10 cellular contexts compared by ENCODE assay signal in the genomic region with DNA sequence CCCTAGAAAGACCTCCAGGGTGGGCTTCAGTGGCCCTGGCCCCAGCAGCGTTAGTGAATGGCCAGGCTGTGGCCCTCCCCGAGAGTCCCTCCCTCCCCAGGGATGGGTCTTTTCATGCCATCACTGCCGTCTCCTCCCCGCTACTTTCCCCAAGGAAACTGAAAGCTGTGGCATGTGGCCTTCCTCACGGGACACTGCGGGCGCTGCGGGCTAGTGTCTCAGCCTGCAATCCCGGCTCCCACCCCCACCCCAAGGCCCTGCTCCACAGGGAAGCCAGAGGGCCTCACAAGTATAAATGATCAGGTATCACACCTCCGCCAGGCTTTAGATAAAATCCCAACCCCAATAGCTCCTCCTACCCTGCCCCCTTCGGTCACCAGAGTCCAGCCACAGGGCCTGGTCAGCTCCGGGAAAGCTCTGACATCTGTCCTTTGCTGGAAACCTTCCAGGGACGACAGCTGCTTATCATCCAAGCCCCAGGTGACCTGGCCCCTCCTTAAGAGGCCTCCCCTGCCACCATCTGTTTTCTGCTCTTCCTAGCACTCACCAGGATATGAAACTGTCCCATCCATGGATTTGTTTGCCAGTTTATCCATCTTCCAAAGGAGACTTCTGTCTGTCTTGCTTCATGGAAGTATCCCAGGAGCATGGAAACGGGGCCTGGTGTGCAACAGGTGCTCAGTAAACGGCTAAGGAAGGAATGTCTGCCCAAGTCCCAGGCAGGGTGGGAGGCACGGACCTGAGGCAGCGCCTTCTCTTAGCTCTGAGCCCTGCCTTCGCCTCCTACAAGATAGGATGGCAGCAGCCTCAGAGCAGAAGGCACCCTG. TPM values are rescaled to one million over a fixed set of nuclear protein-coding genes. Genes with fewer than 3 reads are reported as not detected.
DNase-seq lines count a peak whose midpoint lies in the region; ATAC-seq, FAIRE-seq and TF ChIP-seq lines count a peak whose summit lies in the region.
"Had no signal": no experiment of that assay in that cellular context is flagged by ENCODE, and none has a peak within 500 bp of the region (broad histone marks: within the 10 kb centered on the region; RNA-seq: fewer than 3 reads in every experiment).

No MANE protein-coding gene starts in this region.

- H2AFZ ChIP-seq in K562 (ENCODE audit: low read depth, low read length): no peak overlapping the region

- peaks cover 56% of the 10 kb centered on the region for H4K20me1 ChIP-seq in K562 (replicated peaks; ENCODE audit: control insufficient read depth, insufficient read depth, low read length)

- BruUV-seq in K562 (replicated peaks; lab: Mats Ljungman, UMichigan): no TSS peak

- intact Hi-C loops in left ventricle myocardium inferior (cut with micrococcal nuclease) (no loop called here), Right ventricle myocardium superior (cut with DNase I) (no loop called here), K562 (cut with micrococcal nuclease) (loop anchor here (1.0 kb wide), 1 partner anchor 33 kb away; no protein-coding TSS in a partner anchor)

- POLR2A ChIA-PET in K562 (lab: Yijun Ruan, JAX): interaction anchor here (0.7 to 1.3 kb wide), 5 partner anchors 15 to 337 kb away, joined by 3 to 4 read pairs (median 4); no protein-coding TSS in a partner anchor

- no peak for TF ChIP-seq POLR2A in K562 (conservative IDR thresholded peaks at IDR 0.05)

- ATAC-seq in Right ventricle myocardium superior (ENCODE audit: poor library complexity) (no peak), K562 (peak; percentile 84), HG03520 (IDR thresholded peaks at IDR 0.05; ENCODE audit: unreplicated experiment) (no peak), GM21825 (IDR thresholded peaks at IDR 0.05; ENCODE audit: unreplicated experiment) (no peak), HG03045 (IDR thresholded peaks at IDR 0.05; ENCODE audit: unreplicated experiment) (no peak)
- ATAC-seq: T-helper 17 cell had no signal

- H3K9me3 ChIP-seq in left ventricle myocardium inferior (replicated peaks) (no peaks in the 10 kb centered on the region), K562 (replicated peaks; ENCODE audit: control insufficient read depth, insufficient read depth, low read depth, low read length) (no peaks in the 10 kb centered on the region), muscle layer of colon (ENCODE audit: low read length) (no peaks in the 10 kb centered on the region)
- H3K9me3 ChIP-seq: spleen had no signal

- H3K27me3 ChIP-seq in left ventricle myocardium inferior (ENCODE audit: low read depth) (no peaks in the 10 kb centered on the region), K562 (ENCODE audit: control insufficient read depth in 2 of 2, insufficient read depth in 2 of 2, low read length in 2 of 2) (no peaks in the 10 kb centered on the region), muscle layer of colon (ENCODE audit: control insufficient read depth in 1 of 2, insufficient read depth in 2 of 2, low read length in 2 of 2) (no peaks in the 10 kb centered on the region)
- H3K27me3 ChIP-seq: spleen had no signal

- peak; percentile 95 for FAIRE-seq in K562 (lab: Jason Lieb, UNC)

- H3K4me1 ChIP-seq in left ventricle myocardium inferior (peaks cover 100% of the 10 kb centered on the region), K562 (replicated peaks in 1 of 2; ENCODE audit: control insufficient read depth in 2 of 2, insufficient read depth in 2 of 2, low read length in 2 of 2) (peaks cover 26 to 85% of the 10 kb centered on the region in 2 experiments), muscle layer of colon (ENCODE audit: insufficient read depth, low read length) (peaks cover 100% of the 10 kb centered on the region)

- peak in 1 of 2 experiments; percentile 12; a peak in 1 of 4 replicates for TF ChIP-seq RAD21 in K562 (CRISPR knock-in tag; conservative IDR thresholded peaks at IDR 0.05 in 1 of 2, IDR thresholded peaks at IDR 0.05 in 1 of 2)

- H3K4me3 ChIP-seq in left ventricle myocardium inferior (no peak overlapping the region), K562 (no peak overlapping the region), muscle layer of colon (ENCODE audit: low read depth in 1 of 2, low read length in 2 of 2) (no peak overlapping the region)
- H3K4me3 ChIP-seq: spleen had no signal

- no peak for TF ChIP-seq CTCF in left ventricle myocardium inferior (IDR thresholded peaks at IDR 0.05; ENCODE audit: borderline replicate concordance)
- no peak; a peak in 1 of 6 replicates for TF ChIP-seq CTCF in K562 (IDR thresholded peaks at IDR 0.05 in 2 of 3, conservative IDR thresholded peaks at IDR 0.05 in 1 of 3; ENCODE audit: insufficient read depth in 2 of 3, low read depth in 1 of 3, low read length in 3 of 3)

- DNase-seq in left ventricle myocardium inferior (no peak), Right ventricle myocardium superior (no peak), K562 (ENCODE audit: extremely low read depth in 1 of 4, low spot score in 3 of 4) (peak; percentile 82 to 93 (median 84))
- DNase-seq in activated T-cell treated with anti-CD3 and anti-CD28 coated beads, Interleukin-2, amount 50 U/mL, for 48 hours: no peak
- DNase-seq: spleen, T-helper 17 cell had no signal

- in situ Hi-C loops in K562 (cut with MboI): no loop called here

- H3K9me1 ChIP-seq in K562 (ENCODE audit: control insufficient read depth, insufficient read depth, low read length): peaks cover 2% of the 10 kb centered on the region

- TF ChIP-seq EP300 in K562 (IDR thresholded peaks at IDR 0.05; ENCODE audit: low read length): peak; percentile 82

- peak overlapping the region; percentile 83 for H3K27ac ChIP-seq in left ventricle myocardium inferior (replicated peaks)
- no peak overlapping the region for H3K27ac ChIP-seq in K562 (ENCODE audit: extremely low read depth, low read depth, low read length)
- H3K27ac ChIP-seq in muscle layer of colon (ENCODE audit: low read depth, low read length): peak overlapping the region; percentile 95

- H3K4me2 ChIP-seq in K562 (ENCODE audit: insufficient read depth, low read length): peak overlapping the region; percentile 71

- peak overlapping the region in 1 of 2 experiments; percentile 68; a peak in 2 of 4 replicates for H3K9ac ChIP-seq in K562 (ENCODE audit: insufficient read depth in 1 of 2, low read depth in 2 of 2, low read length in 2 of 2)
- no peak overlapping the region for H3K9ac ChIP-seq in muscle layer of colon (ENCODE audit: low read length)

- H3K79me2 ChIP-seq in K562 (ENCODE audit: control insufficient read depth, insufficient read depth, low read length): 0 out of 3 replicates have a peak, but pooled peaks cover 7% of the 10 kb centered on the region

- CTCF ChIA-PET in K562 (lab: Yijun Ruan, JAX; ENCODE audit: low intra/inter-chr PET ratio): no interaction called here

- no peaks in the 10 kb centered on the region for H3K36me3 ChIP-seq in left ventricle myocardium inferior
- H3K36me3 ChIP-seq in K562 (ENCODE audit: control insufficient read depth, insufficient read depth, low read length): no peaks in the 10 kb centered on the region
- H3K36me3 ChIP-seq in muscle layer of colon (ENCODE audit: insufficient read depth, low read length): no peaks in the 10 kb centered on the region
- H3K36me3 ChIP-seq: spleen had no signal

- WGBS in K562 (ENCODE audit: insufficient coverage, low coverage, missing lambda C conversion rate): 10% methylated on average over 11 of the region's 18 CpGs

TF ChIP-seq in K562, 482 proteins besides CTCF, POLR2A, EP300 and RAD21 (continues in another document):
- no peak for TF ChIP-seq RFX5 (IDR thresholded peaks at IDR 0.05; ENCODE audit: low read depth, low read length)
- no peak for TF ChIP-seq HEY1 (CRISPR knock-in tag; IDR thresholded peaks at IDR 0.05; ENCODE audit: borderline replicate concordance)
- no peak for TF ChIP-seq FUS (optimal IDR thresholded peaks at IDR 0.05; ENCODE audit: low read depth, low read length)
- TF ChIP-seq SMAD2 (IDR thresholded peaks at IDR 0.05; ENCODE audit: low read depth, low read length): no peak
- TF ChIP-seq BRD9 (IDR thresholded peaks at IDR 0.05; ENCODE audit: low read depth, partially characterized antibody): no peak
- TF ChIP-seq POLR2B (IDR thresholded peaks at IDR 0.05; ENCODE audit: low read depth, partially characterized antibody): no peak
- TF ChIP-seq CAMTA2 (CRISPR knock-in tag; conservative IDR thresholded peaks at IDR 0.05): no peak
- TF ChIP-seq HMGXB4 (CRISPR knock-in tag; IDR thresholded peaks at IDR 0.05): no peak

RNA-seq across cellular contexts. Expression of gene CCDC85C, which starts 31.6 kb away (rescaled TPM):
- 41.0 TPM for total RNA-seq in left ventricle myocardium inferior
- 46.6 TPM for total RNA-seq in Right ventricle myocardium superior
- total RNA-seq in K562 (2011; cell fraction: chromatin; rRNA removed; ENCODE audit: low replicate concordance): 5.9 and 10.4 TPM in 2 replicates
- 5.2 and 5.5 TPM in 2 replicates for total RNA-seq in K562 (2011; cell fraction: nucleolus; rRNA removed)
- 5.1 and 5.3 TPM in 2 replicates for total RNA-seq in K562 (2011; cell fraction: nucleoplasm; rRNA removed)
- total RNA-seq in K562 (2014; rRNA removed): 6.3 and 13.5 TPM in 2 replicates
- 3.7 and 5.2 TPM in 2 replicates for total RNA-seq in K562 (2014; rRNA removed; fragmentation: Illumina TruSeq; extraction: Trizol)
- 7.0 and 7.2 TPM in 2 replicates for total RNA-seq in K562 (2015; rRNA removed; fragmentation: Illumina TruSeq; extraction: Trizol)
- 22.0 and 22.7 TPM in 2 replicates for total RNA-seq in K562 (2021)
- polyA plus RNA-seq in K562 (2011; rRNA removed): 4.2 and 5.4 TPM in 2 replicates
- polyA plus RNA-seq in K562 (2011; cell fraction: cytosol; rRNA removed): 4.8 and 12.5 TPM in 2 replicates
- 5.2 and 10.5 TPM in 2 replicates for polyA plus RNA-seq in K562 (2011; cell fraction: nucleus; rRNA removed)
- polyA plus RNA-seq in K562 (2012): 7.1 and 9.7 TPM in 2 replicates
- polyA plus RNA-seq in K562 (2014; fragmentation: Illumina TruSeq; extraction: Trizol): 6.8 and 12.3 TPM in 2 replicates
- polyA plus RNA-seq in K562 (2014; fragmentation: Nextera tagmentation; extraction: Ambion mirVana): under 1 TPM; 0.18 to 0.27 TPM
- polyA plus RNA-seq in K562 (2014; rRNA removed): 7.2 and 9.7 TPM in 2 replicates
- polyA minus RNA-seq in K562 (2011; rRNA and poly(A)+ RNA removed): 4.5 and 5.3 TPM in 2 replicates
- 13.7 TPM in 2 replicates for polyA minus RNA-seq in K562 (2011; cell fraction: cytosol; rRNA and poly(A)+ RNA removed)
- polyA minus RNA-seq in K562 (2011; cell fraction: nucleus; rRNA and poly(A)+ RNA removed): 1.8 and 3.0 TPM in 2 replicates

Comparison
In these comparisons a context has a peak if more than half of its experiments do, and no peak if none do; other contexts are left out.
1. DNase-seq: peak in K562 (4 of 4); none in left ventricle myocardium inferior (single experiment), Right ventricle myocardium superior (single experiment) and activated T-cell treated with anti-CD3 and anti-CD28 coated beads, Interleukin-2, amount 50 U/mL, for 48 hours (0 of 2).